ENCODE assay signal across 8 cellular contexts in genomic region chr20:6765469-6766058, GRCh38. TPM values are rescaled to one million over a fixed set of nuclear protein-coding genes. Genes with fewer than 3 reads are reported as not detected.
DNase-seq lines count a peak whose midpoint lies in the region; ATAC-seq, FAIRE-seq and TF ChIP-seq lines count a peak whose summit lies in the region.

No MANE protein-coding gene starts in this region.

- TF ChIP-seq CTCF in right atrium auricular region (IDR thresholded peaks at IDR 0.05): peak; percentile 45 to 72
- peak; percentile 81 for TF ChIP-seq CTCF in VCaP (conservative IDR thresholded peaks at IDR 0.05)
- peak in 2 of 3 experiments; percentile 21 to 32 for TF ChIP-seq CTCF in keratinocyte (optimal IDR thresholded peaks at IDR 0.05 in 1 of 3, IDR thresholded peaks at IDR 0.05 in 1 of 3, conservative IDR thresholded peaks at IDR 0.05 in 1 of 3; ENCODE audit: extremely low read depth in 1 of 3, insufficient read depth in 2 of 3, low read length in 3 of 3)
- peak; percentile 27 to 63 (median 44) for TF ChIP-seq CTCF in uterus (IDR thresholded peaks at IDR 0.05)

- no peak for TF ChIP-seq POLR2A in uterus (IDR thresholded peaks at IDR 0.05)

- H3K36me3 ChIP-seq in right atrium auricular region: no peaks in the 10 kb centered on the region
- no peaks in the 10 kb centered on the region for H3K36me3 ChIP-seq in keratinocyte (ENCODE audit: control insufficient read depth in 2 of 2, extremely low read depth in 1 of 2, insufficient read depth in 2 of 2, low read length in 2 of 2)
- H3K36me3 ChIP-seq in uterus: no peaks in the 10 kb centered on the region

- peaks cover 0 to 8% of the 10 kb centered on the region in 2 donors for H3K27me3 ChIP-seq in right atrium auricular region
- H3K27me3 ChIP-seq in keratinocyte (ENCODE audit: control insufficient read depth, extremely low read depth, insufficient read depth, low read length): no peaks in the 10 kb centered on the region
- no peaks in the 10 kb centered on the region for H3K27me3 ChIP-seq in uterus

- no peak for FAIRE-seq in keratinocyte (lab: Jason Lieb, UNC)

- DNase-seq in right atrium auricular region (ENCODE audit: low spot score) (no peak), left cardiac atrium (no peak), NCI-H1930 (lab: John Stamatoyannopoulos, UW) (peak; percentile 33 to 37), keratinocyte (ENCODE audit: low read depth, low spot score) (no peak), uterus (no peak), posterior vena cava (ENCODE audit: low spot score) (no peak)

- intact Hi-C loops in left cardiac atrium (cut with DNase I) (loop anchor here (10.0 kb wide), 3 partner anchors 131 to 519 kb away; no protein-coding TSS in a partner anchor), uterus (cut with DNase I; ENCODE audit: low total_unique reads) (no loop called here), posterior vena cava (cut with DNase I) (loop anchor here in 1 of 2 donors (5.0 kb wide), 1 partner anchor 1097 kb away; no protein-coding TSS in a partner anchor)

- no peak overlapping the region for H3K9ac ChIP-seq in keratinocyte (ENCODE audit: control insufficient read depth, extremely low read depth, insufficient read depth, low read length)

- H3K4me3 ChIP-seq in right atrium auricular region (no peak overlapping the region), keratinocyte (ENCODE audit: control insufficient read depth in 2 of 3, extremely low read depth in 1 of 3, insufficient read depth in 2 of 3, low read depth in 1 of 3, low read length in 3 of 3) (no peak overlapping the region), uterus (no peak overlapping the region)

- H3K4me2 ChIP-seq in keratinocyte (ENCODE audit: control insufficient read depth, extremely low read depth, insufficient read depth, low read depth, low read length): no peak overlapping the region

- dilution Hi-C loops in keratinocyte (cut with MboI; ENCODE audit: extremely low pct_ligation_motif_present, low sequenced_read_pairs): no loop called here

- H4K20me1 ChIP-seq in keratinocyte (ENCODE audit: control insufficient read depth, extremely low read depth, insufficient read depth, low read length): no peaks in the 10 kb centered on the region

- H3K27ac ChIP-seq in right atrium auricular region (no peak overlapping the region), VCaP (no peak overlapping the region), keratinocyte (ENCODE audit: control insufficient read depth, insufficient read depth, low read length) (no peak overlapping the region), uterus (no peak overlapping the region)

- H3K79me2 ChIP-seq in keratinocyte (ENCODE audit: control insufficient read depth, insufficient read depth, low read length): peaks cover 19% of the 10 kb centered on the region

- H3K4me1 ChIP-seq in right atrium auricular region (peaks cover 0 to 27% of the 10 kb centered on the region in 2 donors), keratinocyte (ENCODE audit: control insufficient read depth, extremely low read depth, insufficient read depth, low read length) (peaks cover 13% of the 10 kb centered on the region), uterus (no peaks in the 10 kb centered on the region)

- H2AFZ ChIP-seq in keratinocyte (ENCODE audit: control insufficient read depth, low read length): no peak overlapping the region

- H3K9me3 ChIP-seq in right atrium auricular region: no peaks in the 10 kb centered on the region
- no peaks in the 10 kb centered on the region for H3K9me3 ChIP-seq in keratinocyte (ENCODE audit: control insufficient read depth, low read depth, low read length)
- H3K9me3 ChIP-seq in uterus: no peaks in the 10 kb centered on the region

- ATAC-seq in left cardiac atrium: no peak
- ATAC-seq in HG02763 (IDR thresholded peaks at IDR 0.05; ENCODE audit: unreplicated experiment): no peak

- H3K9me1 ChIP-seq in keratinocyte (ENCODE audit: control insufficient read depth, extremely low read depth, insufficient read depth, low read length): no peaks in the 10 kb centered on the region

RNA-seq across cellular contexts. Expression of gene BMP2, which starts 1.9 kb away (rescaled TPM):
- total RNA-seq in right atrium auricular region (1 to 10 TPM; 6.9 to 8.9 TPM), left cardiac atrium (1 to 10 TPM; 4.7 to 6.1 TPM), uterus (10 to 100 TPM in 1 of 4 donors, 1 to 10 TPM in 3; 2.1 to 17.0 (median 4.9) TPM), posterior vena cava (1 to 10 TPM; 3.2 to 5.3 TPM)
- polyA plus RNA-seq in keratinocyte: 3.4 to 5.0 TPM (median 3.6 TPM) in 3 replicates
- 3.2 TPM for polyA plus RNA-seq in keratinocyte (2011; ENCODE audit: low read depth)
- 2.8 and 3.6 TPM in 2 replicates for polyA plus RNA-seq in keratinocyte (2011; cell fraction: cytosol; rRNA removed)
- polyA plus RNA-seq in keratinocyte (2011; cell fraction: nucleus; rRNA removed): 6.9 and 7.1 TPM in 2 replicates
- 5.1 and 10.6 TPM in 2 replicates for polyA plus RNA-seq in keratinocyte (2012; ENCODE audit: low replicate concordance)
- 2.7 to 3.9 TPM (median 3.7 TPM) in 3 replicates for polyA minus RNA-seq in keratinocyte
- 6.3 TPM for polyA minus RNA-seq in keratinocyte (2011; cell fraction: cytosol; rRNA and poly(A)+ RNA removed)
- polyA minus RNA-seq in keratinocyte (2011; cell fraction: nucleus; rRNA and poly(A)+ RNA removed): 7.6 and 10.5 TPM in 2 replicates

Comparison
In these comparisons a context has a peak if more than half of its experiments do, and no peak if none do; other contexts are left out.
1. DNase-seq: peak in NCI-H1930 (2 of 2); none in right atrium auricular region (single experiment), left cardiac atrium (single experiment), keratinocyte (single experiment), uterus (0 of 2) and posterior vena cava (single experiment).
2. CTCF ChIP-seq: peak in every context shown above with its lines; median percentile 81 in VCaP; 58 in right atrium auricular region; 44 in uterus; 26 in keratinocyte.